Comparison of ENCODE assay signal across 16 cellular contexts in genomic region chr17:56424543-56425044, GRCh38.
DNase-seq lines count a peak whose midpoint lies in the region; ATAC-seq, FAIRE-seq and TF ChIP-seq lines count a peak whose summit lies in the region.
"Had no signal": no experiment of that assay in that cellular context is flagged by ENCODE, and none has a peak within 500 bp of the region (broad histone marks: within the 10 kb centered on the region; RNA-seq: fewer than 3 reads in every experiment).

No MANE protein-coding gene starts in this region.

- POLR2A ChIA-PET in GM12878 (lab: Charles Lee) = interaction anchor here (0.9 kb wide), 1 partner anchor 12 kb away, joined by 4 read pairs; no protein-coding TSS in a partner anchor

- no peak overlapping the region for H3K4me3 ChIP-seq in BLaER1 treated with 17β-estradiol and CSF1 and Interleukin-3, amounts not matched to agents 10 nM and 100 nM
- no peak overlapping the region for H3K4me3 ChIP-seq in GM06990 (replicated peaks; ENCODE audit: low read depth, low read length)
- H3K4me3 ChIP-seq in GM12878 = no peak overlapping the region
- H3K4me3 ChIP-seq: MG63 had no signal

- no peak for TF ChIP-seq RAD21 in GM12878 (IDR thresholded peaks at IDR 0.05; ENCODE audit: insufficient read depth, low read depth, low read length)

- H3K27me3 ChIP-seq in BLaER1 treated with 17β-estradiol and CSF1 and Interleukin-3, amounts not matched to agents 10 nM and 100 nM = no peaks in the 10 kb centered on the region
- H3K27me3 ChIP-seq in GM06990 (replicated peaks; ENCODE audit: control insufficient read depth, insufficient read depth, low read length) = peaks cover 1% of the 10 kb centered on the region; the same call in 1 of the 2 replicates
- no peaks in the 10 kb centered on the region for H3K27me3 ChIP-seq in GM12878 (replicated peaks in 1 of 2; ENCODE audit: control insufficient read depth in 2 of 2, insufficient read depth in 2 of 2, low read length in 1 of 2)
- H3K27me3 ChIP-seq: BE2C, MG63 had no signal

- no peaks in the 10 kb centered on the region for H3K79me2 ChIP-seq in GM12878 (ENCODE audit: control insufficient read depth, insufficient read depth, low read length)

- SMC1A ChIA-PET in GM12878 (lab: Charles Lee; ENCODE audit: uncharacterized antibody, unreplicated experiment) = no interaction called here

- RAD21 ChIA-PET in GM12878 (lab: Charles Lee; ENCODE audit: unreplicated experiment) = no interaction called here

- peaks cover 0 to 58% (median 38%) of the 10 kb centered on the region in 10 experiments; a peak in 13 of 20 replicates for H3K4me1 ChIP-seq in BLaER1 treated with 17β-estradiol and CSF1 and Interleukin-3, amounts not matched to agents 10 nM and 100 nM
- 0 out of 2 replicates have a peak, but pooled peaks cover 3% of the 10 kb centered on the region for H3K4me1 ChIP-seq in GM12878 (ENCODE audit: control insufficient read depth, insufficient read depth, low read length)
- H3K4me1 ChIP-seq: BE2C had no signal

- DNase-seq in GM06990 (ENCODE audit: extremely low read depth, insufficient read length) (peak; percentile 56), GM12878 (ENCODE audit: low read depth, low spot score) (no peak), frontal cortex (ENCODE audit: low spot score in 2 of 2) (no peak), Right ventricle myocardium inferior (ENCODE audit: missing footprints) (no peak)
- DNase-seq: BE2C; CD8-positive, alpha-beta memory T cell; MG63; NCI-H1105; NCI-H187; NCI-H69; NK-92 treated with Interleukin-12 subunit alpha and Interleukin-12 subunit beta, amount 100 ng/mL, for 24 hours had no signal

- H3K4me2 ChIP-seq in BLaER1 treated with 17β-estradiol and CSF1 and Interleukin-3, amounts not matched to agents 10 nM and 100 nM = peak overlapping the region in 6 of 11 experiments; percentile 8 to 57 (median 36); a peak in 10 of 22 replicates
- H3K4me2 ChIP-seq in GM12878 (ENCODE audit: control insufficient read depth, insufficient read depth) = no peak overlapping the region

- TF ChIP-seq EP300 in GM12878 (IDR thresholded peaks at IDR 0.05; ENCODE audit: borderline replicate concordance in 1 of 2, control insufficient read depth in 1 of 2, low read depth in 2 of 2, low read length in 2 of 2) = no peak

- no peaks in the 10 kb centered on the region for H4K20me1 ChIP-seq in BLaER1 treated with 17β-estradiol and CSF1 and Interleukin-3, amounts not matched to agents 10 nM and 100 nM
- H4K20me1 ChIP-seq in GM12878 (ENCODE audit: control insufficient read depth, insufficient read depth) = no peaks in the 10 kb centered on the region

- FAIRE-seq in GM12878 (lab: Jason Lieb, UNC) (no peak), frontal cortex (lab: Jason Lieb, UNC) (no peak)
- FAIRE-seq: H1 had no signal

- TF ChIP-seq POLR2A in GM12878 (IDR thresholded peaks at IDR 0.05; ENCODE audit: low read depth, low read length) = no peak

- H3K36me3 ChIP-seq in BLaER1 treated with 17β-estradiol and CSF1 and Interleukin-3, amounts not matched to agents 10 nM and 100 nM = no peaks in the 10 kb centered on the region
- H3K36me3 ChIP-seq in GM06990 (ENCODE audit: control insufficient read depth, insufficient read depth, low read length) (no peaks in the 10 kb centered on the region), GM12878 (ENCODE audit: control insufficient read depth in 2 of 2, insufficient read depth in 2 of 2, low read length in 1 of 2) (no peaks in the 10 kb centered on the region)
- H3K36me3 ChIP-seq: BE2C, MG63 had no signal

- ATAC-seq in HG02885 (IDR thresholded peaks at IDR 0.05; ENCODE audit: poor library complexity, unreplicated experiment) (peak; percentile 49), GM12878 (peak; percentile 71), GM18511 (IDR thresholded peaks at IDR 0.05; ENCODE audit: unreplicated experiment) (no peak), Right ventricle myocardium inferior (no peak)

- no peak overlapping the region for H3K27ac ChIP-seq in BLaER1 treated with 17β-estradiol and CSF1 and Interleukin-3, amounts not matched to agents 10 nM and 100 nM
- H3K27ac ChIP-seq in GM12878 (ENCODE audit: control insufficient read depth, insufficient read depth) = no peak overlapping the region
- H3K27ac ChIP-seq: RWPE1 had no signal

- no peak overlapping the region for H2AFZ ChIP-seq in GM12878 (ENCODE audit: control insufficient read depth, low read depth, low read length)

- BruUV-seq in GM12878 (replicated peaks; lab: Mats Ljungman, UMichigan) = no TSS peak

- no peaks in the 10 kb centered on the region for H3K9me3 ChIP-seq in BLaER1 treated with 17β-estradiol and CSF1 and Interleukin-3, amounts not matched to agents 10 nM and 100 nM (replicated peaks in 1 of 11)
- no peaks in the 10 kb centered on the region for H3K9me3 ChIP-seq in GM12878 (replicated peaks; ENCODE audit: control insufficient read depth, insufficient read depth, low read length)
- H3K9me3 ChIP-seq: BE2C, MG63 had no signal

- no peak for TF ChIP-seq CTCF in GM06990 (IDR thresholded peaks at IDR 0.05; ENCODE audit: insufficient read depth, low read length, poor library complexity, severe bottlenecking)
- TF ChIP-seq CTCF in GM12878 (IDR thresholded peaks at IDR 0.05 in 2 of 3, conservative IDR thresholded peaks at IDR 0.05 in 1 of 3; ENCODE audit: control insufficient read depth in 2 of 3, extremely low read depth in 1 of 3, insufficient read depth in 1 of 3, low read depth in 3 of 3, low read length in 3 of 3) = no peak

- intact Hi-C loops in GM12878 (cut with micrococcal nuclease; ENCODE audit: unreplicated experiment) = no loop called here
- intact Hi-C loops in Right ventricle myocardium inferior (cut with DNase I) = no loop called here

- in situ Hi-C loops in GM12878 (cut with MboI) = no loop called here

- WGBS in GM12878 (ENCODE audit: insufficient coverage, insufficient replicate concordance, low lambda C conversion rate, missing lambda C conversion rate) = 0% methylated on average over 2 of the region's 2 CpGs

- CTCF ChIA-PET in GM12878 (lab: Yijun Ruan, JAX) = no interaction called here

- no peak overlapping the region for H3K9ac ChIP-seq in BLaER1 treated with 17β-estradiol and CSF1 and Interleukin-3, amounts not matched to agents 10 nM and 100 nM
- no peak overlapping the region for H3K9ac ChIP-seq in GM12878 (ENCODE audit: control insufficient read depth, insufficient read depth, low read length)

TF ChIP-seq in GM12878, 131 proteins besides CTCF, POLR2A, EP300 and RAD21:
- TF ChIP-seq JUNB (IDR thresholded peaks at IDR 0.05) (peak; percentile 20; the same call in 1 of the 2 replicates), FOXM1 (IDR thresholded peaks at IDR 0.05; ENCODE audit: low read depth, low read length) (peak; percentile 69; the same call in 1 of the 2 replicates), HCFC1 (IDR thresholded peaks at IDR 0.05; ENCODE audit: low read length) (no peak), SRF (IDR thresholded peaks at IDR 0.05; ENCODE audit: low read depth in 2 of 2, low read length in 2 of 2) (0 out of 4 replicates have a peak, but pooled peaks of 1 of the 2 experiments have one; percentile 22), PAX5 (IDR thresholded peaks at IDR 0.05; ENCODE audit: borderline replicate concordance, low read depth, low read length) (no peak), IKZF2 (IDR thresholded peaks at IDR 0.05) (peak; percentile 30 to 46; a peak in 2 of 4 replicates), MYC (IDR thresholded peaks at IDR 0.05; ENCODE audit: insufficient read depth, insufficient read length, insufficient replicate concordance, low read length, severe bottlenecking) (no peak), MEF2A (IDR thresholded peaks at IDR 0.05; ENCODE audit: insufficient read depth, low read depth, low read length) (peak; percentile 70), MEF2B (IDR thresholded peaks at IDR 0.05; ENCODE audit: partially characterized antibody, poor library complexity, severe bottlenecking) (peak; percentile 29), KAT2A (conservative IDR thresholded peaks at IDR 0.05; ENCODE audit: control insufficient read depth, low read depth, low read length) (no peak), NFIC (IDR thresholded peaks at IDR 0.05; ENCODE audit: low read depth, low read length) (peak; percentile 69; the same call in 1 of the 2 replicates), RUNX3 (IDR thresholded peaks at IDR 0.05; ENCODE audit: low read length) (peak; percentile 87), ATF2 (IDR thresholded peaks at IDR 0.05; ENCODE audit: low read length) (peak; percentile 49; the same call in 1 of the 2 replicates), IKZF1 (conservative IDR thresholded peaks at IDR 0.05) (peak; percentile 51), RCOR1 (conservative IDR thresholded peaks at IDR 0.05; ENCODE audit: low read depth, low read length) (no peak), ELK1 (IDR thresholded peaks at IDR 0.05; ENCODE audit: low read depth, low read length) (no peak), CREB1 (IDR thresholded peaks at IDR 0.05; ENCODE audit: low read depth) (0 out of 2 replicates have a peak, but pooled peaks have one; percentile 20), TCF7 (IDR thresholded peaks at IDR 0.05; ENCODE audit: borderline replicate concordance) (peak; percentile 95)

Comparison
In these comparisons a context has a peak if more than half of its experiments do, and no peak if none do; other contexts are left out.
1. ATAC-seq: peak in HG02885 (single experiment) and GM12878 (single experiment); none in GM18511 (single experiment) and Right ventricle myocardium inferior (single experiment).